ENCODE assay signal across 8 cellular contexts in the genomic region with DNA sequence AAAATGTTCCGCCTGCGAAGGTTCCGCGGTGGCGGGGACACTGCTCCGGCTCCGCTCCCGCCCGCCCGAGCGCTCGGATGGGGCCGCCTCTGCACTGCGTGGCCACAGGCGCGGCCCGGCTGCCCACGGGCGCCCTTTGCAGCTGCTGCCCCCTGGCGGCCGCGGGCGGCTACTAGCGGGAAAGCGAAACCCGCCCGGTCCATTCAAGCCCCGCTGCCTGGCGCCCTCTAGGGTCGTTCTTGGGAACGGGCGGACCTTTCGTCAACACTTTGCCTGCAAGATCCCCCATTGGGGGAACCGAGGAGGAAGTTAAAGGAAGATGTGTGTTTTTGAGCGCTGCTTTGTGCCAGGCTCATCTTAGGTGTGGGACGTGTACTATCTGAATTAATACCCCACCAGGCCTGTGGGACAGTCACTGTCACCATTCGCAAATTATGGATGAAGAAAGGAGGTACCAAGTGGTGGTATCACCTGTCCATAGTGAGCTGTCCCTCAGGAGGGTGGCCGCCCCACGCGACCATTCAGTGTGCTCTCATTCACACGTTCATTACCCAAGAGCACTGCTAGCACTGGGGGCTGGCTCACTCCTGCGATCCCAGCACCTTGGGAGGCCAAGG. TPM values are rescaled to one million over a fixed set of nuclear protein-coding genes. Genes with fewer than 3 reads are reported as not detected.
DNase-seq lines count a peak whose midpoint lies in the region; ATAC-seq, FAIRE-seq and TF ChIP-seq lines count a peak whose summit lies in the region.

No MANE protein-coding gene starts in this region.

- dilution Hi-C loops in keratinocyte (cut with MboI; ENCODE audit: extremely low pct_ligation_motif_present, low sequenced_read_pairs): no loop called here

- FAIRE-seq in keratinocyte (lab: Jason Lieb, UNC): no peak

- no peaks in the 10 kb centered on the region for H3K9me3 ChIP-seq in keratinocyte (ENCODE audit: control insufficient read depth, low read depth, low read length)

- H4K20me1 ChIP-seq in keratinocyte (ENCODE audit: control insufficient read depth, extremely low read depth, insufficient read depth, low read length): no peaks in the 10 kb centered on the region

- peak; percentile 97 to 99 (median 97) for TF ChIP-seq CTCF in keratinocyte (optimal IDR thresholded peaks at IDR 0.05 in 1 of 3, IDR thresholded peaks at IDR 0.05 in 1 of 3, conservative IDR thresholded peaks at IDR 0.05 in 1 of 3; ENCODE audit: extremely low read depth in 1 of 3, insufficient read depth in 2 of 3, low read length in 3 of 3)

- H3K36me3 ChIP-seq in keratinocyte (ENCODE audit: control insufficient read depth in 2 of 2, extremely low read depth in 1 of 2, insufficient read depth in 2 of 2, low read length in 2 of 2): peaks cover 0 to 15% of the 10 kb centered on the region in 2 experiments

- no peak overlapping the region for H3K27ac ChIP-seq in keratinocyte (ENCODE audit: control insufficient read depth, insufficient read depth, low read length)

- no peak overlapping the region for H3K9ac ChIP-seq in keratinocyte (ENCODE audit: control insufficient read depth, extremely low read depth, insufficient read depth, low read length)

- H3K27me3 ChIP-seq in keratinocyte (ENCODE audit: control insufficient read depth, extremely low read depth, insufficient read depth, low read length): no peaks in the 10 kb centered on the region

- ATAC-seq in GM18519 (IDR thresholded peaks at IDR 0.05; ENCODE audit: low FRiP score, unreplicated experiment) (peak; percentile 37), HG03175 (IDR thresholded peaks at IDR 0.05; ENCODE audit: unreplicated experiment) (peak; percentile 72), HG03159 (IDR thresholded peaks at IDR 0.05; ENCODE audit: unreplicated experiment) (no peak)

- H3K4me2 ChIP-seq in keratinocyte (ENCODE audit: control insufficient read depth, extremely low read depth, insufficient read depth, low read depth, low read length): no peak overlapping the region

- H3K9me1 ChIP-seq in keratinocyte (ENCODE audit: control insufficient read depth, extremely low read depth, insufficient read depth, low read length): no peaks in the 10 kb centered on the region

- in situ Hi-C loops in T47D (cut with HindIII; ENCODE audit: low pct_unique_long_range_greater_than_20kb, low sequenced_read_pairs): no loop called here

- H3K4me1 ChIP-seq in keratinocyte (ENCODE audit: control insufficient read depth, extremely low read depth, insufficient read depth, low read length): peaks cover 2% of the 10 kb centered on the region

- H3K4me3 ChIP-seq in keratinocyte (ENCODE audit: control insufficient read depth in 2 of 3, extremely low read depth in 1 of 3, insufficient read depth in 2 of 3, low read depth in 1 of 3, low read length in 3 of 3): no peak overlapping the region

- DNase-seq in NCI-H345 treated with DMSO at 0.1 percent for 48 hours (lab: John Stamatoyannopoulos, UW; ENCODE audit: unreplicated experiment): peak; percentile 74
- DNase-seq in activated CD4-positive, CD25-positive, alpha-beta regulatory T cell (lab: John Stamatoyannopoulos, UW): peak; percentile 84 to 95 (median 90)
- DNase-seq in T47D (ENCODE audit: low read depth in 1 of 2, low spot score in 1 of 2): peak; percentile 90 to 96
- DNase-seq in keratinocyte (ENCODE audit: low read depth, low spot score): no peak
- DNase-seq in stimulated activated CD4-positive, alpha-beta T cell treated with anti-CD3 and anti-CD28 coated beads, Interleukin-1b, Interleukin-23, amount 100 ng/mL, for 48 hours: peak; percentile 91

- H2AFZ ChIP-seq in keratinocyte (ENCODE audit: control insufficient read depth, low read length): no peak overlapping the region

- no peaks in the 10 kb centered on the region for H3K79me2 ChIP-seq in keratinocyte (ENCODE audit: control insufficient read depth, insufficient read depth, low read length)

RNA-seq across cellular contexts. Expression of gene GPR132, which starts 19.4 kb away (rescaled TPM):
- not detected in 3 replicates for polyA plus RNA-seq in keratinocyte
- not detected for polyA plus RNA-seq in keratinocyte (2011; ENCODE audit: low read depth)
- not detected in 2 replicates for polyA plus RNA-seq in keratinocyte (2011; cell fraction: cytosol; rRNA removed)
- polyA plus RNA-seq in keratinocyte (2011; cell fraction: nucleus; rRNA removed): not detected in 2 replicates
- 0.39 and 1.2 TPM in 2 replicates for polyA plus RNA-seq in keratinocyte (2012; ENCODE audit: low replicate concordance)
- not detected in 3 replicates for polyA minus RNA-seq in keratinocyte
- not detected for polyA minus RNA-seq in keratinocyte (2011; cell fraction: cytosol; rRNA and poly(A)+ RNA removed)
- not detected in 2 replicates for polyA minus RNA-seq in keratinocyte (2011; cell fraction: nucleus; rRNA and poly(A)+ RNA removed)

RNA-seq across cellular contexts. Expression of gene CDCA4, which starts 24.9 kb away (rescaled TPM):
- 29.8 to 48.7 TPM (median 35.7 TPM) in 3 replicates for polyA plus RNA-seq in keratinocyte
- 5.3 TPM for polyA plus RNA-seq in keratinocyte (2011; ENCODE audit: low read depth)
- 22.7 and 31.2 TPM in 2 replicates for polyA plus RNA-seq in keratinocyte (2011; cell fraction: cytosol; rRNA removed)
- 30.3 and 36.4 TPM in 2 replicates for polyA plus RNA-seq in keratinocyte (2011; cell fraction: nucleus; rRNA removed)
- polyA plus RNA-seq in keratinocyte (2012; ENCODE audit: low replicate concordance): 15.0 and 47.2 TPM in 2 replicates
- polyA minus RNA-seq in keratinocyte: 21.6 to 29.0 TPM (median 28.1 TPM) in 3 replicates
- polyA minus RNA-seq in keratinocyte (2011; cell fraction: cytosol; rRNA and poly(A)+ RNA removed): 44.7 TPM
- 20.9 and 27.0 TPM in 2 replicates for polyA minus RNA-seq in keratinocyte (2011; cell fraction: nucleus; rRNA and poly(A)+ RNA removed)
